In the genomic region with DNA sequence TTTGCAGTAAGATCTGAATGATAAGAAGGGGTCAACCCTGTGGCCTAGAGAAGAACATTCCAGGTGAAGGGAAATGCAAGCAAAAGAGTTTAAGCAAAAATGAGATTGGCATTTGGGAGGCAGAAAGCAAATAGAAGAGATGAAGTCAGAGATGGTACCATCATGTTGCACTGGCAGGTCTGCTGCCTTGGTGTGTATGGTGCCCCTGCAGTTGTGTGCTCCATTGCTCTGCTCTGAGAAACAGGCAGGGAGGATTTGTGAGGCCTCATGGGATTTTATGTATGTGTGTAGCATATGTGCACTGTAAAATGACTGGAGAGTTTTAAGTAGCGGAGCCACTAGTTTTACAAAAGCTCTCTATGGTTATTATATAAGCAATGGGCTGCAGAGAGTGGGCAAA, we compare ENCODE assay signal across 24 cellular contexts. TPM values are rescaled to one million over a fixed set of nuclear protein-coding genes. Genes with fewer than 3 reads are reported as not detected.
DNase-seq lines count a peak whose midpoint lies in the region; ATAC-seq and TF ChIP-seq lines count a peak whose summit lies in the region.
"Had no signal": no experiment of that assay in that cellular context is flagged by ENCODE, and none has a peak within 500 bp of the region (broad histone marks: within the 10 kb centered on the region; RNA-seq: fewer than 3 reads in every experiment).

No MANE protein-coding gene starts in this region.

- H3K9me3 Mint-ChIP-seq in activated CD8-positive, alpha-beta T cell treated with anti-CD3 and anti-CD28 coated beads for 36 hours, result no peaks in the 10 kb centered on the region
- H3K9me3 Mint-ChIP-seq in activated CD8-positive, alpha-beta T cell treated with anti-CD3 and anti-CD28 coated beads, Interleukin-2, amount 10 ng/mL, durations not matched to agents 7 days and 5 days (ENCODE audit: insufficient read depth), result no peaks in the 10 kb centered on the region
- no peaks in the 10 kb centered on the region for H3K9me3 Mint-ChIP-seq in CD8-positive, alpha-beta memory T cell
- no peaks in the 10 kb centered on the region for H3K9me3 Mint-ChIP-seq in activated CD4-positive, alpha-beta memory T cell treated with anti-CD3 and anti-CD28 coated beads for 36 hours
- no peaks in the 10 kb centered on the region for H3K9me3 Mint-ChIP-seq in naive thymus-derived CD4-positive, alpha-beta T cell

- no peaks in the 10 kb centered on the region for H3K27me3 Mint-ChIP-seq in activated CD8-positive, alpha-beta T cell treated with anti-CD3 and anti-CD28 coated beads for 36 hours
- no peaks in the 10 kb centered on the region for H3K27me3 Mint-ChIP-seq in activated CD8-positive, alpha-beta T cell treated with anti-CD3 and anti-CD28 coated beads, Interleukin-2, amount 10 ng/mL, durations not matched to agents 7 days and 5 days (ENCODE audit: low read depth)
- H3K27me3 Mint-ChIP-seq in CD8-positive, alpha-beta memory T cell, result no peaks in the 10 kb centered on the region
- H3K27me3 Mint-ChIP-seq in activated CD4-positive, alpha-beta memory T cell treated with anti-CD3 and anti-CD28 coated beads for 36 hours, result no peaks in the 10 kb centered on the region
- no peaks in the 10 kb centered on the region for H3K27me3 Mint-ChIP-seq in naive thymus-derived CD4-positive, alpha-beta T cell

- POLR2A ChIA-PET in activated CD8-positive, alpha-beta T cell treated with anti-CD3 and anti-CD28 coated beads for 36 hours (lab: Charles Lee), result interaction anchor here (0.5 to 1.5 kb wide), 3 partner anchors 12 to 125 kb away, joined by 3 read pairs; a partner anchor contains a TSS
- POLR2A ChIA-PET in activated CD8-positive, alpha-beta T cell treated with anti-CD3 and anti-CD28 coated beads, Interleukin-2, amount 10 ng/mL, durations not matched to agents 7 days and 5 days (lab: Charles Lee), result interaction anchor here (0.6 to 1.7 kb wide), 2 partner anchors 29 to 150 kb away, joined by 4 read pairs; a partner anchor contains a TSS
- POLR2A ChIA-PET in CD8-positive, alpha-beta memory T cell (lab: Charles Lee), result no interaction called here
- POLR2A ChIA-PET in activated CD4-positive, alpha-beta memory T cell treated with anti-CD3 and anti-CD28 coated beads for 36 hours (lab: Charles Lee), result no interaction called here
- POLR2A ChIA-PET in naive thymus-derived CD4-positive, alpha-beta T cell (lab: Charles Lee), result interaction anchor here (0.8 to 14.1 kb wide), 8 partner anchors 8 to 484 kb away, joined by 3 to 242 read pairs (median 11); no protein-coding TSS in a partner anchor

- H3K27ac Mint-ChIP-seq in activated CD8-positive, alpha-beta T cell treated with anti-CD3 and anti-CD28 coated beads for 36 hours, result peak overlapping the region; percentile 27
- no peak overlapping the region for H3K27ac Mint-ChIP-seq in activated CD8-positive, alpha-beta T cell treated with anti-CD3 and anti-CD28 coated beads, Interleukin-2, amount 10 ng/mL, durations not matched to agents 7 days and 5 days
- peak overlapping the region in 7 of 8 donors; percentile 7 to 84 (median 27) for H3K27ac Mint-ChIP-seq in CD8-positive, alpha-beta memory T cell
- peak overlapping the region; percentile 5 for H3K27ac Mint-ChIP-seq in activated CD4-positive, alpha-beta memory T cell treated with anti-CD3 and anti-CD28 coated beads for 36 hours
- peak overlapping the region; percentile 7 to 84 (median 73) for H3K27ac Mint-ChIP-seq in naive thymus-derived CD4-positive, alpha-beta T cell

- peak overlapping the region; percentile 20 for H3K4me3 ChIP-seq in CD8-positive, alpha-beta memory T cell (ENCODE audit: low read length)
- H3K4me3 ChIP-seq in naive thymus-derived CD4-positive, alpha-beta T cell (ENCODE audit: low read length), result peak overlapping the region; percentile 1
- no peak overlapping the region for H3K4me3 ChIP-seq in BE2C (ENCODE audit: low read depth, low read length)
- H3K4me3 ChIP-seq: ascending aorta, GM23248, right atrium auricular region, thoracic aorta had no signal

- peaks cover 77% of the 10 kb centered on the region for H3K4me1 ChIP-seq in CD8-positive, alpha-beta memory T cell (ENCODE audit: insufficient read depth, low read length)
- peaks cover 16 to 90% of the 10 kb centered on the region in 2 donors for H3K4me1 ChIP-seq in naive thymus-derived CD4-positive, alpha-beta T cell (ENCODE audit: control insufficient read depth in 2 of 2, insufficient read depth in 2 of 2, low read length in 2 of 2)
- H3K4me1 ChIP-seq in BE2C, result peaks cover under 1% of the 10 kb centered on the region

- DNase-seq in activated CD8-positive, alpha-beta T cell treated with anti-CD3 and anti-CD28 coated beads for 36 hours, result no peak
- no peak for DNase-seq in activated CD8-positive, alpha-beta T cell treated with anti-CD3 and anti-CD28 coated beads, Interleukin-2, amount 10 ng/mL, durations not matched to agents 7 days and 5 days
- no peak for DNase-seq in CD8-positive, alpha-beta memory T cell
- no peak for DNase-seq in activated CD4-positive, alpha-beta memory T cell treated with anti-CD3 and anti-CD28 coated beads for 36 hours
- no peak for DNase-seq in naive thymus-derived CD4-positive, alpha-beta T cell
- DNase-seq in NCI-H2107 treated with DMSO at 0.1 percent for 48 hours (lab: John Stamatoyannopoulos, UW; ENCODE audit: unreplicated experiment) (no peak), BE2C (no peak), mucosa of gallbladder (ENCODE audit: low spot score) (no peak)
- DNase-seq: activated gamma-delta T cell treated with Interleukin-2 at 50 U/mL for 16 hours; GM23248; Karpas-422; NCI-H1092; NCI-H2029; occipital lobe; stimulated activated CD4-positive, alpha-beta T cell treated with anti-CD3 and anti-CD28 coated beads, Interleukin-12 subunit alpha, Interleukin-12 subunit beta, amount 100 ng/mL, for 4 hours had no signal

- intact Hi-C loops in activated CD8-positive, alpha-beta T cell treated with anti-CD3 and anti-CD28 coated beads for 36 hours (cut with micrococcal nuclease), result loop anchor here (10.0 kb wide), 1 partner anchor 196 kb away; no protein-coding TSS in a partner anchor
- intact Hi-C loops in activated CD4-positive, alpha-beta memory T cell treated with anti-CD3 and anti-CD28 coated beads for 36 hours (cut with micrococcal nuclease), result loop anchor here (10.0 kb wide), 1 partner anchor 894 kb away; a partner anchor contains a TSS
- intact Hi-C loops in naive thymus-derived CD4-positive, alpha-beta T cell (cut with micrococcal nuclease), result loop anchor here in 1 of 2 donors (1.0 kb wide), 1 partner anchor 9 kb away; no protein-coding TSS in a partner anchor

- H3K27ac ChIP-seq in CD8-positive, alpha-beta memory T cell (ENCODE audit: low read depth, low read length), result no peak overlapping the region
- H3K27ac ChIP-seq in naive thymus-derived CD4-positive, alpha-beta T cell (ENCODE audit: low read depth, low read length), result peak overlapping the region; percentile 8
- H3K27ac ChIP-seq: ascending aorta, GM23248, right atrium auricular region, thoracic aorta had no signal

- CTCF ChIA-PET in activated CD8-positive, alpha-beta T cell treated with anti-CD3 and anti-CD28 coated beads for 36 hours (lab: Charles Lee), result interaction anchor here (0.6 to 2.8 kb wide), 2 partner anchors 19 to 30 kb away, joined by 3 to 16 read pairs; no protein-coding TSS in a partner anchor
- CTCF ChIA-PET in activated CD8-positive, alpha-beta T cell treated with anti-CD3 and anti-CD28 coated beads, Interleukin-2, amount 10 ng/mL, durations not matched to agents 7 days and 5 days (lab: Charles Lee), result interaction anchor here (0.8 to 3.2 kb wide), 4 partner anchors 29 to 47 kb away, joined by 3 to 17 read pairs (median 3); no protein-coding TSS in a partner anchor
- CTCF ChIA-PET in CD8-positive, alpha-beta memory T cell (lab: Charles Lee), result interaction anchor here (4.7 kb wide), 1 partner anchor 30 kb away, joined by 20 read pairs; no protein-coding TSS in a partner anchor
- CTCF ChIA-PET in activated CD4-positive, alpha-beta memory T cell treated with anti-CD3 and anti-CD28 coated beads for 36 hours (lab: Charles Lee), result interaction anchor here (1.2 kb wide), 1 partner anchor 29 kb away, joined by 6 read pairs; no protein-coding TSS in a partner anchor
- CTCF ChIA-PET in naive thymus-derived CD4-positive, alpha-beta T cell (lab: Charles Lee), result interaction anchor here (2.8 kb wide), 1 partner anchor 42 kb away, joined by 10 read pairs; no protein-coding TSS in a partner anchor

- no peaks in the 10 kb centered on the region for H3K27me3 ChIP-seq in CD8-positive, alpha-beta memory T cell (ENCODE audit: insufficient read depth, low read length, poor library complexity, severe bottlenecking)
- no peaks in the 10 kb centered on the region for H3K27me3 ChIP-seq in naive thymus-derived CD4-positive, alpha-beta T cell (ENCODE audit: control insufficient read depth in 2 of 2, insufficient read depth in 2 of 2, low read length in 2 of 2)
- no peaks in the 10 kb centered on the region for H3K27me3 ChIP-seq in BE2C
- H3K27me3 ChIP-seq: ascending aorta, right atrium auricular region had no signal

- peaks cover 87% of the 10 kb centered on the region for H3K36me3 Mint-ChIP-seq in activated CD8-positive, alpha-beta T cell treated with anti-CD3 and anti-CD28 coated beads for 36 hours (ENCODE audit: low read depth)
- peaks cover 82% of the 10 kb centered on the region for H3K36me3 Mint-ChIP-seq in activated CD8-positive, alpha-beta T cell treated with anti-CD3 and anti-CD28 coated beads, Interleukin-2, amount 10 ng/mL, durations not matched to agents 7 days and 5 days (ENCODE audit: low read depth)
- H3K36me3 Mint-ChIP-seq in CD8-positive, alpha-beta memory T cell, result peaks cover 11 to 90% (median 30%) of the 10 kb centered on the region in 3 donors
- H3K36me3 Mint-ChIP-seq in activated CD4-positive, alpha-beta memory T cell treated with anti-CD3 and anti-CD28 coated beads for 36 hours, result peaks cover 76% of the 10 kb centered on the region
- peaks cover 24 to 88% (median 65%) of the 10 kb centered on the region in 5 donors for H3K36me3 Mint-ChIP-seq in naive thymus-derived CD4-positive, alpha-beta T cell

- no peak for ATAC-seq in activated CD8-positive, alpha-beta T cell treated with anti-CD3 and anti-CD28 coated beads for 36 hours
- no peak for ATAC-seq in activated CD8-positive, alpha-beta T cell treated with anti-CD3 and anti-CD28 coated beads, Interleukin-2, amount 10 ng/mL, durations not matched to agents 7 days and 5 days
- ATAC-seq in naive thymus-derived CD4-positive, alpha-beta T cell, result no peak

- H3K36me3 ChIP-seq in CD8-positive, alpha-beta memory T cell (ENCODE audit: insufficient read depth, low read length), result peaks cover 62% of the 10 kb centered on the region
- peaks cover 15 to 67% (median 34%) of the 10 kb centered on the region in 3 experiments for H3K36me3 ChIP-seq in naive thymus-derived CD4-positive, alpha-beta T cell (ENCODE audit: control insufficient read depth in 2 of 3, insufficient read depth in 3 of 3, low read length in 3 of 3)
- H3K36me3 ChIP-seq in BE2C, result peaks cover 95% of the 10 kb centered on the region

- no peak for TF ChIP-seq CTCF in activated CD8-positive, alpha-beta T cell treated with anti-CD3 and anti-CD28 coated beads for 36 hours (IDR thresholded peaks at IDR 0.05)
- no peak for TF ChIP-seq CTCF in BE2C (IDR thresholded peaks at IDR 0.05; ENCODE audit: low read depth, low read length)

- H3K4me3 Mint-ChIP-seq in activated CD8-positive, alpha-beta T cell treated with anti-CD3 and anti-CD28 coated beads for 36 hours, result peak overlapping the region; percentile 14
- H3K4me3 Mint-ChIP-seq in activated CD8-positive, alpha-beta T cell treated with anti-CD3 and anti-CD28 coated beads, Interleukin-2, amount 10 ng/mL, durations not matched to agents 7 days and 5 days, result no peak overlapping the region
- peak overlapping the region in 4 of 7 donors; percentile 2 to 66 (median 13) for H3K4me3 Mint-ChIP-seq in CD8-positive, alpha-beta memory T cell
- H3K4me3 Mint-ChIP-seq in activated CD4-positive, alpha-beta memory T cell treated with anti-CD3 and anti-CD28 coated beads for 36 hours, result no peak overlapping the region
- peak overlapping the region; percentile 28 to 89 (median 68) for H3K4me3 Mint-ChIP-seq in naive thymus-derived CD4-positive, alpha-beta T cell

- peaks cover 84% of the 10 kb centered on the region for H3K4me1 Mint-ChIP-seq in activated CD8-positive, alpha-beta T cell treated with anti-CD3 and anti-CD28 coated beads for 36 hours (ENCODE audit: low read depth)
- H3K4me1 Mint-ChIP-seq in activated CD8-positive, alpha-beta T cell treated with anti-CD3 and anti-CD28 coated beads, Interleukin-2, amount 10 ng/mL, durations not matched to agents 7 days and 5 days (ENCODE audit: low read depth), result peaks cover 67% of the 10 kb centered on the region
- peaks cover 72 to 97% (median 93%) of the 10 kb centered on the region in 3 donors for H3K4me1 Mint-ChIP-seq in CD8-positive, alpha-beta memory T cell
- peaks cover 82% of the 10 kb centered on the region for H3K4me1 Mint-ChIP-seq in activated CD4-positive, alpha-beta memory T cell treated with anti-CD3 and anti-CD28 coated beads for 36 hours (ENCODE audit: low read depth)
- H3K4me1 Mint-ChIP-seq in naive thymus-derived CD4-positive, alpha-beta T cell, result peaks cover 71 to 99% (median 94%) of the 10 kb centered on the region in 7 donors

- no peaks in the 10 kb centered on the region for H3K9me3 ChIP-seq in CD8-positive, alpha-beta memory T cell (ENCODE audit: low read length)
- no peaks in the 10 kb centered on the region for H3K9me3 ChIP-seq in naive thymus-derived CD4-positive, alpha-beta T cell (ENCODE audit: control insufficient read depth in 2 of 3, low read length in 3 of 3)
- H3K9me3 ChIP-seq in BE2C, result no peaks in the 10 kb centered on the region
- H3K9me3 ChIP-seq: ascending aorta, right atrium auricular region, thoracic aorta had no signal

RNA-seq across cellular contexts. Expression of a gene that starts 6.6 kb away (rescaled TPM):
- 1,000 to 10,000 TPM; 2,161 to 2,384 TPM for total RNA-seq in activated CD8-positive, alpha-beta T cell treated with anti-CD3 and anti-CD28 coated beads for 36 hours
- 1,000 to 10,000 TPM; 1,063 to 1,149 TPM for total RNA-seq in activated CD8-positive, alpha-beta T cell treated with anti-CD3 and anti-CD28 coated beads, Interleukin-2, amount 10 ng/mL, durations not matched to agents 7 days and 5 days
- total RNA-seq in CD8-positive, alpha-beta memory T cell, result 1,000 to 10,000 TPM; 1,700 to 1,721 TPM
- 1,224 TPM for polyA plus RNA-seq in CD8-positive, alpha-beta memory T cell
- 1,000 to 10,000 TPM; 1,684 to 1,884 TPM for total RNA-seq in activated CD4-positive, alpha-beta memory T cell treated with anti-CD3 and anti-CD28 coated beads for 36 hours
- total RNA-seq in naive thymus-derived CD4-positive, alpha-beta T cell, result 1,000 to 10,000 TPM in 3 of 5 experiments, 100 to 1,000 TPM in 2; 630 to 1,306 (median 1,079) TPM
- 1,000 to 10,000 TPM; 2,617 to 2,849 TPM for polyA plus RNA-seq in naive thymus-derived CD4-positive, alpha-beta T cell
- 908 TPM for polyA plus RNA-seq in BE2C (2012; ENCODE audit: insufficient read depth, insufficient read length, low read depth)
- 563 TPM for total RNA-seq in mucosa of gallbladder

RNA-seq across cellular contexts. Expression of a gene that starts 46.4 kb away (rescaled TPM):
- not detected for total RNA-seq in activated CD8-positive, alpha-beta T cell treated with anti-CD3 and anti-CD28 coated beads for 36 hours
- total RNA-seq in activated CD8-positive, alpha-beta T cell treated with anti-CD3 and anti-CD28 coated beads, Interleukin-2, amount 10 ng/mL, durations not matched to agents 7 days and 5 days, result not detected
- total RNA-seq in CD8-positive, alpha-beta memory T cell, result not detected
- polyA plus RNA-seq in CD8-positive, alpha-beta memory T cell, result not detected
- not detected for total RNA-seq in activated CD4-positive, alpha-beta memory T cell treated with anti-CD3 and anti-CD28 coated beads for 36 hours
- under 1 TPM in 2 of 5 experiments, not detected in 3; 0.12 to 0.27 TPM for total RNA-seq in naive thymus-derived CD4-positive, alpha-beta T cell
- not detected for polyA plus RNA-seq in naive thymus-derived CD4-positive, alpha-beta T cell
- polyA plus RNA-seq in BE2C (2012; ENCODE audit: insufficient read depth, insufficient read length, low read depth), result not detected
- total RNA-seq in mucosa of gallbladder, result not detected
- total RNA-seq: activated CD8-positive, alpha-beta memory T cell treated with anti-CD3 and anti-CD28 coated beads for 36 hours; ascending aorta; chondrocyte; glomerular endothelial cell; GM23248; mononuclear cell; NCI-H460; occipital lobe; right atrium auricular region; RPMI7951; thoracic aorta had no signal
- polyA plus RNA-seq: GM23248 had no signal

Comparison
In these comparisons a context has a peak if more than half of its experiments do, and no peak if none do; other contexts are left out.
1. H3K4me3 Mint-ChIP-seq: peak in activated CD8-positive, alpha-beta T cell treated with anti-CD3 and anti-CD28 coated beads for 36 hours (single experiment), CD8-positive, alpha-beta memory T cell (4 of 7) and naive thymus-derived CD4-positive, alpha-beta T cell (10 of 10); none in activated CD8-positive, alpha-beta T cell treated with anti-CD3 and anti-CD28 coated beads, Interleukin-2, amount 10 ng/mL, durations not matched to agents 7 days and 5 days (single experiment) and activated CD4-positive, alpha-beta memory T cell treated with anti-CD3 and anti-CD28 coated beads for 36 hours (single experiment).
2. POLR2A ChIA-PET loops: an anchor here in activated CD8-positive, alpha-beta T cell treated with anti-CD3 and anti-CD28 coated beads for 36 hours (0.5 to 1.5 kb wide), activated CD8-positive, alpha-beta T cell treated with anti-CD3 and anti-CD28 coated beads, Interleukin-2, amount 10 ng/mL, durations not matched to agents 7 days and 5 days (0.6 to 1.7 kb wide) and naive thymus-derived CD4-positive, alpha-beta T cell (0.8 to 14.1 kb wide); none called in CD8-positive, alpha-beta memory T cell and activated CD4-positive, alpha-beta memory T cell treated with anti-CD3 and anti-CD28 coated beads for 36 hours.